In genomic region chr2:31060397-31060796, GRCh38 we compare ENCODE assay signal across 14 cellular contexts.
"Had no signal": no experiment of that assay in that cellular context is flagged by ENCODE, and none has a peak within 500 bp of the region (broad histone marks: within the 10 kb centered on the region; RNA-seq: fewer than 3 reads in every experiment).

No MANE protein-coding gene starts in this region.

- H3K4me1 ChIP-seq: esophagus muscularis mucosa, right lobe of liver, suprapubic skin had no signal

- H3K27ac ChIP-seq: brain microvascular endothelial cell, esophagus muscularis mucosa, right lobe of liver, suprapubic skin had no signal

- H3K27me3 ChIP-seq: brain microvascular endothelial cell, right lobe of liver, suprapubic skin had no signal

- H3K4me3 ChIP-seq: esophagus muscularis mucosa, right lobe of liver, suprapubic skin had no signal

- DNase-seq: activated CD4-positive, alpha-beta T cell treated with anti-CD3 and anti-CD28 coated beads, Interleukin-2, amount 50 U/mL, for 4 hours; activated CD4-positive, CD25-positive, alpha-beta regulatory T cell treated with anti-CD3 and anti-CD28 coated beads, Interleukin-2, amount 50 U/mL, for 72 hours; activated effector memory CD4-positive, alpha-beta T cell treated with anti-CD3 and anti-CD28 coated beads, Interleukin-2, amount 50 U/mL, for 16 hours; activated T-cell treated with anti-CD3 and anti-CD28 coated beads, Interleukin-2, amount 50 U/mL, for 4 hours; amniotic stem cell; brain microvascular endothelial cell; cerebellar nuclear complex; dermis blood vessel endothelial cell; glutamatergic neuron; right lobe of liver; stimulated activated CD4-positive, alpha-beta T cell treated with anti-CD3 and anti-CD28 coated beads, Interleukin-2, amount 100 ng/mL, for 24 hours; stimulated activated naive CD4-positive, alpha-beta T cell had no signal

- H3K36me3 ChIP-seq: brain microvascular endothelial cell, esophagus muscularis mucosa, right lobe of liver, suprapubic skin had no signal

- H3K9me3 ChIP-seq: esophagus muscularis mucosa, right lobe of liver, suprapubic skin had no signal
